In genomic region chr5:169649486-169649885, GRCh38 we compare ENCODE assay signal across 14 cellular contexts. TPM values are rescaled to one million over a fixed set of nuclear protein-coding genes. Genes with fewer than 3 reads are reported as not detected.
DNase-seq lines count a peak whose midpoint lies in the region; ATAC-seq and TF ChIP-seq lines count a peak whose summit lies in the region.
"Had no signal": no experiment of that assay in that cellular context is flagged by ENCODE, and none has a peak within 500 bp of the region (broad histone marks: within the 10 kb centered on the region; RNA-seq: fewer than 3 reads in every experiment).

No MANE protein-coding gene starts in this region.

- no peaks in the 10 kb centered on the region for H3K9me3 Mint-ChIP-seq in dendritic cell treated with granulocyte-macrophage colony-stimulating factor and Interleukin-4, amounts not matched to agents 40 ng/mL and 50 ng/mL, for 4 days

- no peak overlapping the region for H3K4me3 ChIP-seq in GM12865 (ENCODE audit: low read depth, low read length)
- H3K4me3 ChIP-seq: BLaER1, stomach had no signal

- peak overlapping the region; percentile 94 for H3K27ac Mint-ChIP-seq in dendritic cell treated with granulocyte-macrophage colony-stimulating factor and Interleukin-4, amounts not matched to agents 40 ng/mL and 50 ng/mL, for 4 days

- H3K36me3 Mint-ChIP-seq in dendritic cell treated with granulocyte-macrophage colony-stimulating factor and Interleukin-4, amounts not matched to agents 40 ng/mL and 50 ng/mL, for 4 days (ENCODE audit: low read depth), result peaks cover 53% of the 10 kb centered on the region

- DNase-seq in CD1c-positive myeloid dendritic cell (ENCODE audit: extremely low spot score) (peak; percentile 62), GM12865 (ENCODE audit: low read depth) (peak; percentile 71), M059J (ENCODE audit: low read depth) (peak; percentile 31), NCI-H748 treated with DMSO at 0.1 percent for 48 hours (lab: John Stamatoyannopoulos, UW) (no peak), medulla oblongata (ENCODE audit: extremely low spot score) (no peak)
- DNase-seq: activated gamma-delta T cell; NCI-H1105 treated with DMSO at 0.1 percent for 48 hours; stimulated activated CD4-positive, alpha-beta T cell treated with anti-CD3 and anti-CD28 coated beads, Interleukin-4, amount 100 ng/mL, for 4 hours; stomach; WERI-Rb-1 had no signal

- no peak for ATAC-seq in HG02623 (IDR thresholded peaks at IDR 0.05; ENCODE audit: unreplicated experiment)

- H3K4me1 Mint-ChIP-seq in dendritic cell treated with granulocyte-macrophage colony-stimulating factor and Interleukin-4, amounts not matched to agents 40 ng/mL and 50 ng/mL, for 4 days (ENCODE audit: low read depth), result peaks cover 92% of the 10 kb centered on the region

- TF ChIP-seq CTCF in GM12865 (IDR thresholded peaks at IDR 0.05; ENCODE audit: insufficient read depth, low read depth, low read length, missing control alignments), result no peak

- H3K27me3 Mint-ChIP-seq in dendritic cell treated with granulocyte-macrophage colony-stimulating factor and Interleukin-4, amounts not matched to agents 40 ng/mL and 50 ng/mL, for 4 days, result no peaks in the 10 kb centered on the region

- H3K4me3 Mint-ChIP-seq in dendritic cell treated with granulocyte-macrophage colony-stimulating factor and Interleukin-4, amounts not matched to agents 40 ng/mL and 50 ng/mL, for 4 days, result peak overlapping the region; percentile 8

- intact Hi-C loops in dendritic cell treated with granulocyte-macrophage colony-stimulating factor and Interleukin-4, amounts not matched to agents 40 ng/mL and 50 ng/mL, for 4 days (cut with micrococcal nuclease), result no loop called here

RNA-seq across cellular contexts. Expression of gene DOCK2, which starts 12.4 kb away (rescaled TPM):
- total RNA-seq in M059J (2014; rRNA removed; shearing (Covaris generic)), result 45.9 and 47.7 TPM in 2 replicates
- total RNA-seq: SK-MEL-5 had no signal

Comparison
In these comparisons a context has a peak if more than half of its experiments do, and no peak if none do; other contexts are left out.
1. DNase-seq: peak in CD1c-positive myeloid dendritic cell (single experiment), GM12865 (single experiment) and M059J (single experiment); none in NCI-H748 treated with DMSO at 0.1 percent for 48 hours (single experiment) and medulla oblongata (single experiment).